Comparison of ENCODE assay signal across 1 cellular context in the genomic region with DNA sequence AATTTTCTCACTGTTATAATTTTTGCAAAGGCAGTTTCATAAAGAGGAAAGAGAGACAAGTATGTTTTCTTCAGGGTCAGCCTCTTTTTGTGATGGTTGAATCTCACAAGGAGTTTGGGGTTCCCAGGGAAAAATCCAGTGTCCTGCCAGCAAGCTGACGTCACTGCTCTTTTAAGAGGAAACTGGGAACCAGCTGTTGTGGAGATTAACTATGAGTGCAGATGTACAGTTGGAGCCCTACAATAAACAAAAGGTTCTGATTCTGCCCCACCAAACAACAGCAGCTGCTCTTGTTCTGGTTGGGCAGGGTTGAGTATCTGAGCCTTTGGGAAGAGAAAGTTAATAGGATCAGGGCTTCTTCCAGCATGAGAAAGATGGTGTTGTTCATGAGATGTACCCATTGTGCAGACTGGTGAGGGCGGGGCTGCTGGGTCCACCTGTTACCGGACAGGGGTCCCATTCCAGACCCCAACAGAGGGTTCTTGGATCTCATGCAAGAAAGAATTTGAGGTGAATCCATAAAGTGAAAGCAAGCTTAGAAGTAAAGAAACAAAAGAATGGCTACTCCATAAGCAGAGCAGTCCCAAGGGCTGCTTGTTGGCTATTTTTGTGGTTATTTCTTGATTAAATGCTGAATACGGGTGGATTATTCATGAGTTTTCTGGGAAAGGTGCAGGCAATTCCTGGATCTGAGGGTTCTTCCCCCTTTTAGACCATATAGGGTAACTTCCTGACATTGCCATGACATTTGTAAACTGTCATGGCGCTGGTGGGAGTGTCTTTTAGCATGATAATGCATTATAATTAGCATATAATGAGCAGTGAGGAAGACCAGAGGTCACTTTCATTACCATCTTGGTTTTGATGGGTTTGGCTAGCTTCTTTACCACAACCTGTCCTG.
A peak's percentile ranks its signal among the peaks of the same experiment; 100 is the strongest.
TF ChIP-seq lines count a peak whose summit lies in the region.

No MANE protein-coding gene starts in this region.

TF ChIP-seq in K562, 482 proteins besides CTCF, POLR2A, EP300 and RAD21 (continued from another document and continues in another):
- no peak for TF ChIP-seq MITF (IDR thresholded peaks at IDR 0.05)
- no peak for TF ChIP-seq NR3C1 (CRISPR knock-in tag; IDR thresholded peaks at IDR 0.05)
- TF ChIP-seq, protein P1, sequence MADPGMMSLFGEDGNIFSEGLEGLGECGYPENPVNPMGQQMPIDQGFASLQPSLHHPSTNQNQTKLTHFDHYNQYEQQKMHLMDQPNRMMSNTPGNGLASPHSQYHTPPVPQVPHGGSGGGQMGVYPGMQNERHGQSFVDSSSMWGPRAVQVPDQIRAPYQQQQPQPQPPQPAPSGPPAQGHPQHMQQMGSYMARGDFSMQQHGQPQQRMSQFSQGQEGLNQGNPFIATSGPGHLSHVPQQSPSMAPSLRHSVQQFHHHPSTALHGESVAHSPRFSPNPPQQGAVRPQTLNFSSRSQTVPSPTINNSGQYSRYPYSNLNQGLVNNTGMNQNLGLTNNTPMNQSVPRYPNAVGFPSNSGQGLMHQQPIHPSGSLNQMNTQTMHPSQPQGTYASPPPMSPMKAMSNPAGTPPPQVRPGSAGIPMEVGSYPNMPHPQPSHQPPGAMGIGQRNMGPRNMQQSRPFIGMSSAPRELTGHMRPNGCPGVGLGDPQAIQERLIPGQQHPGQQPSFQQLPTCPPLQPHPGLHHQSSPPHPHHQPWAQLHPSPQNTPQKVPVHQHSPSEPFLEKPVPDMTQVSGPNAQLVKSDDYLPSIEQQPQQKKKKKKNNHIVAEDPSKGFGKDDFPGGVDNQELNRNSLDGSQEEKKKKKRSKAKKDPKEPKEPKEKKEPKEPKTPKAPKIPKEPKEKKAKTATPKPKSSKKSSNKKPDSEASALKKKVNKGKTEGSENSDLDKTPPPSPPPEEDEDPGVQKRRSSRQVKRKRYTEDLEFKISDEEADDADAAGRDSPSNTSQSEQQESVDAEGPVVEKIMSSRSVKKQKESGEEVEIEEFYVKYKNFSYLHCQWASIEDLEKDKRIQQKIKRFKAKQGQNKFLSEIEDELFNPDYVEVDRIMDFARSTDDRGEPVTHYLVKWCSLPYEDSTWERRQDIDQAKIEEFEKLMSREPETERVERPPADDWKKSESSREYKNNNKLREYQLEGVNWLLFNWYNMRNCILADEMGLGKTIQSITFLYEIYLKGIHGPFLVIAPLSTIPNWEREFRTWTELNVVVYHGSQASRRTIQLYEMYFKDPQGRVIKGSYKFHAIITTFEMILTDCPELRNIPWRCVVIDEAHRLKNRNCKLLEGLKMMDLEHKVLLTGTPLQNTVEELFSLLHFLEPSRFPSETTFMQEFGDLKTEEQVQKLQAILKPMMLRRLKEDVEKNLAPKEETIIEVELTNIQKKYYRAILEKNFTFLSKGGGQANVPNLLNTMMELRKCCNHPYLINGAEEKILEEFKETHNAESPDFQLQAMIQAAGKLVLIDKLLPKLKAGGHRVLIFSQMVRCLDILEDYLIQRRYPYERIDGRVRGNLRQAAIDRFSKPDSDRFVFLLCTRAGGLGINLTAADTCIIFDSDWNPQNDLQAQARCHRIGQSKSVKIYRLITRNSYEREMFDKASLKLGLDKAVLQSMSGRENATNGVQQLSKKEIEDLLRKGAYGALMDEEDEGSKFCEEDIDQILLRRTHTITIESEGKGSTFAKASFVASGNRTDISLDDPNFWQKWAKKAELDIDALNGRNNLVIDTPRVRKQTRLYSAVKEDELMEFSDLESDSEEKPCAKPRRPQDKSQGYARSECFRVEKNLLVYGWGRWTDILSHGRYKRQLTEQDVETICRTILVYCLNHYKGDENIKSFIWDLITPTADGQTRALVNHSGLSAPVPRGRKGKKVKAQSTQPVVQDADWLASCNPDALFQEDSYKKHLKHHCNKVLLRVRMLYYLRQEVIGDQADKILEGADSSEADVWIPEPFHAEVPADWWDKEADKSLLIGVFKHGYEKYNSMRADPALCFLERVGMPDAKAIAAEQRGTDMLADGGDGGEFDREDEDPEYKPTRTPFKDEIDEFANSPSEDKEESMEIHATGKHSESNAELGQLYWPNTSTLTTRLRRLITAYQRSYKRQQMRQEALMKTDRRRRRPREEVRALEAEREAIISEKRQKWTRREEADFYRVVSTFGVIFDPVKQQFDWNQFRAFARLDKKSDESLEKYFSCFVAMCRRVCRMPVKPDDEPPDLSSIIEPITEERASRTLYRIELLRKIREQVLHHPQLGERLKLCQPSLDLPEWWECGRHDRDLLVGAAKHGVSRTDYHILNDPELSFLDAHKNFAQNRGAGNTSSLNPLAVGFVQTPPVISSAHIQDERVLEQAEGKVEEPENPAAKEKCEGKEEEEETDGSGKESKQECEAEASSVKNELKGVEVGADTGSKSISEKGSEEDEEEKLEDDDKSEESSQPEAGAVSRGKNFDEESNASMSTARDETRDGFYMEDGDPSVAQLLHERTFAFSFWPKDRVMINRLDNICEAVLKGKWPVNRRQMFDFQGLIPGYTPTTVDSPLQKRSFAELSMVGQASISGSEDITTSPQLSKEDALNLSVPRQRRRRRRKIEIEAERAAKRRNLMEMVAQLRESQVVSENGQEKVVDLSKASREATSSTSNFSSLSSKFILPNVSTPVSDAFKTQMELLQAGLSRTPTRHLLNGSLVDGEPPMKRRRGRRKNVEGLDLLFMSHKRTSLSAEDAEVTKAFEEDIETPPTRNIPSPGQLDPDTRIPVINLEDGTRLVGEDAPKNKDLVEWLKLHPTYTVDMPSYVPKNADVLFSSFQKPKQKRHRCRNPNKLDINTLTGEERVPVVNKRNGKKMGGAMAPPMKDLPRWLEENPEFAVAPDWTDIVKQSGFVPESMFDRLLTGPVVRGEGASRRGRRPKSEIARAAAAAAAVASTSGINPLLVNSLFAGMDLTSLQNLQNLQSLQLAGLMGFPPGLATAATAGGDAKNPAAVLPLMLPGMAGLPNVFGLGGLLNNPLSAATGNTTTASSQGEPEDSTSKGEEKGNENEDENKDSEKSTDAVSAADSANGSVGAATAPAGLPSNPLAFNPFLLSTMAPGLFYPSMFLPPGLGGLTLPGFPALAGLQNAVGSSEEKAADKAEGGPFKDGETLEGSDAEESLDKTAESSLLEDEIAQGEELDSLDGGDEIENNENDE (IDR thresholded peaks at IDR 0.05; ENCODE audit: low read depth, low read length), result no peak
- 0 out of 2 replicates have a peak, but pooled peaks have one; percentile 26 for TF ChIP-seq NFXL1 (CRISPR knock-in tag; IDR thresholded peaks at IDR 0.05)
- no peak for TF ChIP-seq NFATC3 (IDR thresholded peaks at IDR 0.05)
- no peak for TF ChIP-seq ZNF609 (CRISPR knock-in tag; IDR thresholded peaks at IDR 0.05; ENCODE audit: borderline replicate concordance)
- TF ChIP-seq, protein P2, sequence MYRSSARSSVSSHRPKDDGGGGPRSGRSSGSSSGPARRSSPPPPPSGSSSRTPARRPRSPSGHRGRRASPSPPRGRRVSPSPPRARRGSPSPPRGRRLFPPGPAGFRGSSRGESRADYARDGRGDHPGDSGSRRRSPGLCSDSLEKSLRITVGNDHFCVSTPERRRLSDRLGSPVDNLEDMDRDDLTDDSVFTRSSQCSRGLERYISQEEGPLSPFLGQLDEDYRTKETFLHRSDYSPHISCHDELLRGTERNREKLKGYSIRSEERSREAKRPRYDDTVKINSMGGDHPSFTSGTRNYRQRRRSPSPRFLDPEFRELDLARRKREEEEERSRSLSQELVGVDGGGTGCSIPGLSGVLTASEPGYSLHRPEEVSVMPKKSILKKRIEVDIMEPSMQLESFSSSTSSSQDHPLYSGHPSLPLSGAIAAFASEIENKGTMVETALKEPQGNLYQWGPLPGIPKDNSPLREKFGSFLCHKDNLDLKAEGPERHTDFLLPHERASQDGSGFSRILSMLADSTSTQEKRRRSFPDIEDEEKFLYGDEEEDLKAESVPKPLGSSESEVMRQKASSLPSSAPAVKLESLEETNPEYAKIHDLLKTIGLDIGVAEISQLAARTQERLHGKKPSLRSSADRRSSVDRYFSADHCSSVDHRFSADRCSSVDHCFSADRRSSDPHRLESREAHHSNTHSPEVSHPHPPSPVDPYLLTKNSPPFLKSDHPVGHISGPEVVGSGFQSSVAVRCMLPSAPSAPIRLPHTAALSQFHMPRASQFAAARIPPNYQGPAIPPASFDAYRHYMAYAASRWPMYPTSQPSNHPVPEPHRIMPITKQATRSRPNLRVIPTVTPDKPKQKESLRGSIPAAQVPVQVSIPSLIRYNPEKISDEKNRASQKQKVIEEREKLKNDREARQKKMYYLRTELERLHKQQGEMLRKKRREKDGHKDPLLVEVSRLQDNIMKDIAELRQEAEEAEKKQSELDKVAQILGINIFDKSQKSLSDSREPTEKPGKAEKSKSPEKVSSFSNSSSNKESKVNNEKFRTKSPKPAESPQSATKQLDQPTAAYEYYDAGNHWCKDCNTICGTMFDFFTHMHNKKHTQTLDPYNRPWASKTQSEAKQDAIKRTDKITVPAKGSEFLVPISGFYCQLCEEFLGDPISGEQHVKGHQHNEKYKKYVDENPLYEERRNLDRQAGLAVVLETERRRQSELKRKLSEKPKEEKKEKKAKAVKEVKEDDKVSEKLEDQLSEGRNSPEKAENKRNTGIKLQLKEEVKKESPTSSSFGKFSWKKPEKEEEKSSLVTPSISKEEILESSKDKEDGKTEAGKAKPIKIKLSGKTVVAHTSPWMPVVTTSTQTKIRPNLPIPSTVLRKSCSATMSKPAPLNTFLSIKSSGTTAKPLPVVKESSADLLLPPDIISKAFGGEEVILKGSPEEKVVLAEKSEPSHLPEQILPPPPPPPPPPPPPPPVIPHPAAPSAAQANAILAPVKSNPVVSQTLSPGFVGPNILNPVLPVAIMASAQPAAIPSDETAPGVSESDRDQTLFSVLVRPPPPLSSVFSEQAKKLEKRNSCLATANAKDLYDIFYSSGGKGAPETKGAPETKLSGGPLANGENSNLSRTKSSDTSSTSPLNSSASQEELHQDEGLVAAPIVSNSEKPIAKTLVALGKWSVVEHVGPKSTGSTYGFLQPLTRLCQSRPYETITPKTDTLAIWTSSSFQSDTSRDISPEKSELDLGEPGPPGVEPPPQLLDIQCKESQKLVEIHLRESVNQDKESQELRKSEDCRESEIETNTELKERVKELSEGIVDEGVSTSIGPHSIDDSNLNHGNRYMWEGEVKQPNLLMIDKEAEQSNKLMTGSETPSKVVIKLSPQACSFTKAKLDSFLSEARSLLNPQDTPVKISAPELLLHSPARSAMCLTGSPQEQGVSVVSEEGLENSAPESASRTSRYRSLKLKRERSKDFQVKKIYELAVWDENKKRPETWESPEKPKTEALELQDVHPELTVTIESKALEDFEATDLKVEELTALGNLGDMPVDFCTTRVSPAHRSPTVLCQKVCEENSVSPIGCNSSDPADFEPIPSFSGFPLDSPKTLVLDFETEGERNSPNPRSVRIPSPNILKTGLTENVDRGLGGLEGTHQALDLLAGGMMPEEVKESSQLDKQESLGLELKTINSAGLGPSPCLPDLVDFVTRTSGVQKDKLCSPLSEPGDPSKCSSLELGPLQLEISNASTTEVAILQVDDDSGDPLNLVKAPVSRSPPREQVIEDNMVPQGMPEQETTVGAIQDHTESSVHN (IDR thresholded peaks at IDR 0.05; ENCODE audit: borderline replicate concordance in 1 of 2, low read depth in 1 of 2), result no peak
- TF ChIP-seq ZNF586 (CRISPR knock-in tag; conservative IDR thresholded peaks at IDR 0.05), result no peak
- TF ChIP-seq, protein P3, sequence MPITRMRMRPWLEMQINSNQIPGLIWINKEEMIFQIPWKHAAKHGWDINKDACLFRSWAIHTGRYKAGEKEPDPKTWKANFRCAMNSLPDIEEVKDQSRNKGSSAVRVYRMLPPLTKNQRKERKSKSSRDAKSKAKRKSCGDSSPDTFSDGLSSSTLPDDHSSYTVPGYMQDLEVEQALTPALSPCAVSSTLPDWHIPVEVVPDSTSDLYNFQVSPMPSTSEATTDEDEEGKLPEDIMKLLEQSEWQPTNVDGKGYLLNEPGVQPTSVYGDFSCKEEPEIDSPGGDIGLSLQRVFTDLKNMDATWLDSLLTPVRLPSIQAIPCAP (CRISPR knock-in tag; IDR thresholded peaks at IDR 0.05; ENCODE audit: borderline replicate concordance), result no peak
- no peak for TF ChIP-seq IRF2 (CRISPR knock-in tag; IDR thresholded peaks at IDR 0.05)
- 0 out of 2 replicates have a peak, but pooled peaks have one; percentile 20 for TF ChIP-seq EP400 (IDR thresholded peaks at IDR 0.05)
- no peak for TF ChIP-seq ZNF445 (CRISPR knock-in tag; IDR thresholded peaks at IDR 0.05; ENCODE audit: low read depth)
- TF ChIP-seq ZBTB1 (CRISPR knock-in tag; IDR thresholded peaks at IDR 0.05; ENCODE audit: borderline replicate concordance, low read depth), result no peak
